ENCODE assay signal across 20 cellular contexts in genomic region chr17:77352996-77353395, GRCh38.
DNase-seq lines count a peak whose midpoint lies in the region; ATAC-seq and TF ChIP-seq lines count a peak whose summit lies in the region.
"Had no signal": no experiment of that assay in that cellular context is flagged by ENCODE, and none has a peak within 500 bp of the region (broad histone marks: within the 10 kb centered on the region; RNA-seq: fewer than 3 reads in every experiment).

No MANE protein-coding gene starts in this region.

- no peak overlapping the region for H3K4me3 ChIP-seq in left ventricle myocardium inferior
- H3K4me3 ChIP-seq: psoas muscle, SK-N-MC, upper lobe of right lung had no signal

- no peak for TF ChIP-seq CTCF in left ventricle myocardium inferior (IDR thresholded peaks at IDR 0.05; ENCODE audit: borderline replicate concordance)
- TF ChIP-seq CTCF in natural killer cell (IDR thresholded peaks at IDR 0.05) = no peak

- no peak for DNase-seq in left ventricle myocardium inferior
- no peak for DNase-seq in left cardiac atrium
- DNase-seq in central memory CD8-positive, alpha-beta T cell (ENCODE audit: low spot score in 2 of 2) = no peak
- peak; percentile 8 for DNase-seq in natural killer cell
- peak; percentile 29 for DNase-seq in ureter (ENCODE audit: low spot score)
- no peak for DNase-seq in GM19240 (ENCODE audit: insufficient read length, low spot score)
- DNase-seq: activated B cell treated with CpG ODN at 0.5 μM for 24 hours, COR-L47, EL, endodermal cell, NCI-H1417 treated with DMSO at 0.1 percent for 48 hours, NCI-H748 treated with DMSO at 0.1 percent for 48 hours, PC-3, psoas muscle, upper lobe of right lung had no signal

- intact Hi-C loops in left ventricle myocardium inferior (cut with micrococcal nuclease) (no loop called here), left cardiac atrium (cut with DNase I) (no loop called here), natural killer cell (cut with micrococcal nuclease) (no loop called here)

- H3K27ac ChIP-seq in left ventricle myocardium inferior (replicated peaks) = peak overlapping the region; percentile 94
- H3K27ac ChIP-seq: psoas muscle, SK-N-MC, upper lobe of right lung had no signal

- H3K36me3 ChIP-seq in left ventricle myocardium inferior = no peaks in the 10 kb centered on the region
- H3K36me3 ChIP-seq: upper lobe of right lung had no signal

- H3K27ac Mint-ChIP-seq in central memory CD8-positive, alpha-beta T cell (ENCODE audit: low read depth) = peak overlapping the region; percentile 30
- peak overlapping the region in 1 of 2 donors; percentile 16 for H3K27ac Mint-ChIP-seq in natural killer cell
- H3K27ac Mint-ChIP-seq: activated B cell treated with CpG ODN at 0.5 μM for 24 hours; memory B cell; T-helper 2 cell treated with Interferon-gamma antibody and Interleukin-4, amounts not matched to agents 5 μg/mL and 100 μg/mL, for 36 hours had no signal

- no peak for TF ChIP-seq POLR2A in GM18505 (IDR thresholded peaks at IDR 0.05; ENCODE audit: borderline replicate concordance, extremely low read depth, insufficient read depth, insufficient read length)

- ATAC-seq in left cardiac atrium = no peak
- no peak for ATAC-seq in central memory CD8-positive, alpha-beta T cell (replicated peaks; ENCODE audit: extremely low read depth, poor library complexity, severe bottlenecking)
- ATAC-seq in natural killer cell = no peak
- no peak for ATAC-seq in GM18505 (IDR thresholded peaks at IDR 0.05; ENCODE audit: unreplicated experiment)
- ATAC-seq in GM18861 (IDR thresholded peaks at IDR 0.05; ENCODE audit: unreplicated experiment) = no peak
- ATAC-seq: PC-3, psoas muscle, upper lobe of right lung had no signal

- no peaks in the 10 kb centered on the region for H3K9me3 Mint-ChIP-seq in central memory CD8-positive, alpha-beta T cell
- no peaks in the 10 kb centered on the region for H3K9me3 Mint-ChIP-seq in natural killer cell
- H3K9me3 Mint-ChIP-seq: activated B cell treated with CpG ODN at 0.5 μM for 24 hours; memory B cell; T-helper 2 cell treated with Interferon-gamma antibody and Interleukin-4, amounts not matched to agents 5 μg/mL and 100 μg/mL, for 36 hours had no signal

- H3K9me3 ChIP-seq in left ventricle myocardium inferior (replicated peaks) = no peaks in the 10 kb centered on the region
- H3K9me3 ChIP-seq: psoas muscle, upper lobe of right lung had no signal

- H3K36me3 Mint-ChIP-seq in central memory CD8-positive, alpha-beta T cell (ENCODE audit: insufficient read depth) = peaks cover 24% of the 10 kb centered on the region
- no peaks in the 10 kb centered on the region for H3K36me3 Mint-ChIP-seq in natural killer cell
- H3K36me3 Mint-ChIP-seq: memory B cell had no signal

- H3K4me3 Mint-ChIP-seq in central memory CD8-positive, alpha-beta T cell = no peak overlapping the region
- no peak overlapping the region for H3K4me3 Mint-ChIP-seq in natural killer cell
- H3K4me3 Mint-ChIP-seq: activated B cell treated with CpG ODN at 0.5 μM for 24 hours; endodermal cell; memory B cell; T-helper 2 cell treated with Interferon-gamma antibody and Interleukin-4, amounts not matched to agents 5 μg/mL and 100 μg/mL, for 36 hours had no signal

- H3K4me1 ChIP-seq in left ventricle myocardium inferior = peaks cover 59% of the 10 kb centered on the region

- no peaks in the 10 kb centered on the region for H3K27me3 ChIP-seq in left ventricle myocardium inferior (ENCODE audit: low read depth)
- H3K27me3 ChIP-seq: upper lobe of right lung had no signal

- peaks cover 39% of the 10 kb centered on the region for H3K4me1 Mint-ChIP-seq in central memory CD8-positive, alpha-beta T cell
- H3K4me1 Mint-ChIP-seq in natural killer cell = peaks cover 0 to 16% of the 10 kb centered on the region in 2 donors

- H3K27me3 Mint-ChIP-seq in central memory CD8-positive, alpha-beta T cell = no peaks in the 10 kb centered on the region
- no peaks in the 10 kb centered on the region for H3K27me3 Mint-ChIP-seq in natural killer cell (ENCODE audit: low read depth in 2 of 2)
- H3K27me3 Mint-ChIP-seq: activated B cell treated with CpG ODN at 0.5 μM for 24 hours, memory B cell had no signal

Comparison
In these comparisons a context has a peak if more than half of its experiments do, and no peak if none do; other contexts are left out.
1. DNase-seq: peak in natural killer cell (single experiment) and ureter (single experiment); none in left ventricle myocardium inferior (single experiment), left cardiac atrium (single experiment), central memory CD8-positive, alpha-beta T cell (0 of 2) and GM19240 (single experiment).